ENCODE assay signal across 19 cellular contexts in genomic region chr12:57539134-57539768, GRCh38. TPM values are rescaled to one million over a fixed set of nuclear protein-coding genes. Genes with fewer than 3 reads are reported as not detected.
"Had no signal": no experiment of that assay in that cellular context is flagged by ENCODE, and none has a peak within 500 bp of the region (broad histone marks: within the 10 kb centered on the region; RNA-seq: fewer than 3 reads in every experiment).

No MANE protein-coding gene starts in this region.

- H3K4me3 Mint-ChIP-seq: nephron progenitor cell; T-helper 2 cell treated with Interferon-gamma antibody and Interleukin-4, amounts not matched to agents 5 μg/mL and 100 μg/mL, for 36 hours had no signal

- H3K27ac Mint-ChIP-seq: nephron progenitor cell; T-helper 2 cell treated with Interferon-gamma antibody and Interleukin-4, amounts not matched to agents 5 μg/mL and 100 μg/mL, for 36 hours had no signal

- H3K36me3 ChIP-seq: breast epithelium, uterus had no signal

- H3K27me3 ChIP-seq: adrenal gland, breast epithelium, left lung, spleen, tibial nerve, uterus had no signal

- DNase-seq: activated CD4-positive, CD25-positive, alpha-beta regulatory T cell treated with anti-CD3 and anti-CD28 coated beads, Interleukin-2, amount 50 U/mL, for 72 hours; activated CD8-positive, alpha-beta memory T cell treated with anti-CD3 and anti-CD28 coated beads, Interleukin-2, amount 50 U/mL, for 4 hours; activated effector memory CD4-positive, alpha-beta T cell treated with anti-CD3 and anti-CD28 coated beads, Interleukin-2, amount 50 U/mL, for 16 hours; activated T-cell treated with anti-CD3 and anti-CD28 coated beads, Interleukin-2, amount 50 U/mL, for 48 hours; adrenal gland; left lung; nephron progenitor cell; occipital lobe; retina; spleen; stimulated activated CD4-positive, alpha-beta T cell treated with anti-CD3 and anti-CD28 coated beads, Interleukin-4, amount 100 ng/mL, for 4 hours; stimulated activated naive CD4-positive, alpha-beta T cell treated with Interleukin-2 at 50 U/mL for 16 hours; uterus had no signal

- H3K9me3 Mint-ChIP-seq: activated naive CD4-positive, alpha-beta T cell treated with anti-CD3 and anti-CD28 coated beads, Interleukin-2, amount 50 U/mL, for 72 hours; nephron progenitor cell; T-helper 2 cell treated with Interferon-gamma antibody and Interleukin-4, amounts not matched to agents 5 μg/mL and 100 μg/mL, for 36 hours had no signal

- H3K4me3 ChIP-seq: adrenal gland, breast epithelium, coronary artery, left lung, spleen, tibial nerve, uterus had no signal

- H3K9me3 ChIP-seq: adrenal gland, breast epithelium, left lung, spleen, tibial nerve, uterus had no signal

- H3K4me1 ChIP-seq: breast epithelium, uterus had no signal

- ATAC-seq: left lung had no signal

- H3K27ac ChIP-seq: adrenal gland, breast epithelium, coronary artery, left lung, spleen, tibial nerve, uterus had no signal

RNA-seq across cellular contexts. Expression of gene KIF5A, which starts 10.6 kb away (rescaled TPM):
- total RNA-seq: myocyte had no signal
